9 cellular contexts compared by ENCODE assay signal in genomic region chr11:126346586-126346940, GRCh38. TPM values are rescaled to one million over a fixed set of nuclear protein-coding genes. Genes with fewer than 3 reads are reported as not detected.
DNase-seq lines count a peak whose midpoint lies in the region; ATAC-seq and TF ChIP-seq lines count a peak whose summit lies in the region.
"Had no signal": no experiment of that assay in that cellular context is flagged by ENCODE, and none has a peak within 500 bp of the region (broad histone marks: within the 10 kb centered on the region; RNA-seq: fewer than 3 reads in every experiment).

No MANE protein-coding gene starts in this region.

- H3K4me3 ChIP-seq in cardiac muscle cell (no peak overlapping the region), adipocyte (ENCODE audit: low read length) (peak overlapping the region; percentile 10), lower lobe of right lung (no peak overlapping the region), upper lobe of left lung (no peak overlapping the region)
- no peak overlapping the region for H3K4me3 ChIP-seq in CD8-positive, alpha-beta T cell (ENCODE audit: low read depth, low read length)

- no peak for TF ChIP-seq POLR2A in upper lobe of left lung (IDR thresholded peaks at IDR 0.05)

- POLR2A ChIA-PET in CD8-positive, alpha-beta T cell (lab: Charles Lee) = no interaction called here

- no peak for DNase-seq in cardiac muscle cell (ENCODE audit: low read depth in 1 of 2, low spot score in 1 of 2)
- no peak for DNase-seq in cardiac septum (ENCODE audit: low spot score)
- no peak for DNase-seq in adipocyte (ENCODE audit: low read depth)
- no peak for DNase-seq in lower lobe of right lung
- no peak for DNase-seq in upper lobe of left lung
- DNase-seq in DMS 273 treated with DMSO at 0.1 percent for 48 hours (lab: John Stamatoyannopoulos, UW) = no peak
- no peak for DNase-seq in CD8-positive, alpha-beta T cell
- DNase-seq: stimulated activated CD8-positive, alpha-beta memory T cell treated with anti-CD3 and anti-CD28 coated beads, Interleukin-4, amount 100 ng/mL, for 48 hours had no signal

- H3K27ac ChIP-seq in cardiac muscle cell (peak overlapping the region; percentile 58), lower lobe of right lung (peak overlapping the region; percentile 67), upper lobe of left lung (peak overlapping the region; percentile 77 to 86 (median 80))
- no peak overlapping the region for H3K27ac ChIP-seq in CD8-positive, alpha-beta T cell (ENCODE audit: low read depth, low read length)

- no peaks in the 10 kb centered on the region for H3K27me3 Mint-ChIP-seq in CD8-positive, alpha-beta T cell (ENCODE audit: low read depth)

- CTCF ChIA-PET in CD8-positive, alpha-beta T cell (lab: Charles Lee) = no interaction called here

- 95 to 100% methylated on average over 1 of the region's 1 CpG for WGBS in upper lobe of left lung, 2 donors

- H3K4me3 Mint-ChIP-seq in CD8-positive, alpha-beta T cell = no peak overlapping the region

- peaks cover 31% of the 10 kb centered on the region for H3K4me1 ChIP-seq in cardiac muscle cell (ENCODE audit: low read depth)
- peaks cover 64% of the 10 kb centered on the region for H3K4me1 ChIP-seq in adipocyte (ENCODE audit: control insufficient read depth, insufficient read depth, low read length)
- peaks cover 46% of the 10 kb centered on the region for H3K4me1 ChIP-seq in lower lobe of right lung
- peaks cover 3 to 28% (median 13%) of the 10 kb centered on the region in 4 donors for H3K4me1 ChIP-seq in upper lobe of left lung
- H3K4me1 ChIP-seq in CD8-positive, alpha-beta T cell (ENCODE audit: insufficient read depth, low read length) = no peaks in the 10 kb centered on the region

- H3K27me3 ChIP-seq in cardiac muscle cell (no peaks in the 10 kb centered on the region), adipocyte (replicated peaks; ENCODE audit: control insufficient read depth, insufficient read depth, low read length) (no peaks in the 10 kb centered on the region), lower lobe of right lung (ENCODE audit: low read depth) (no peaks in the 10 kb centered on the region), upper lobe of left lung (no peaks in the 10 kb centered on the region)
- no peaks in the 10 kb centered on the region for H3K27me3 ChIP-seq in CD8-positive, alpha-beta T cell (ENCODE audit: insufficient read depth, low read length)

- H3K36me3 Mint-ChIP-seq in CD8-positive, alpha-beta T cell = peaks cover 62% of the 10 kb centered on the region

- H3K4me1 Mint-ChIP-seq in CD8-positive, alpha-beta T cell (ENCODE audit: low read depth) = peaks cover 2% of the 10 kb centered on the region

- H3K9ac ChIP-seq in adipocyte (ENCODE audit: low read length) = peak overlapping the region; percentile 68

- no peaks in the 10 kb centered on the region for H3K9me3 Mint-ChIP-seq in CD8-positive, alpha-beta T cell

- H3K9me3 ChIP-seq in cardiac muscle cell (ENCODE audit: low read depth) (no peaks in the 10 kb centered on the region), adipocyte (ENCODE audit: control insufficient read depth, low read length) (no peaks in the 10 kb centered on the region), lower lobe of right lung (no peaks in the 10 kb centered on the region), upper lobe of left lung (no peaks in the 10 kb centered on the region)
- no peaks in the 10 kb centered on the region for H3K9me3 ChIP-seq in CD8-positive, alpha-beta T cell (ENCODE audit: low read length)

- intact Hi-C loops in cardiac septum (cut with DNase I) = loop anchor here (5.0 kb wide), 1 partner anchor 34 kb away; no protein-coding TSS in a partner anchor
- intact Hi-C loops in lower lobe of right lung (cut with DNase I) = no loop called here
- intact Hi-C loops in CD8-positive, alpha-beta T cell (cut with DNase I, micrococcal nuclease) = no loop called here

- no peak for TF ChIP-seq EP300 in upper lobe of left lung (IDR thresholded peaks at IDR 0.05)

- H3K36me3 ChIP-seq in cardiac muscle cell (no peaks in the 10 kb centered on the region), adipocyte (ENCODE audit: control insufficient read depth, insufficient read depth, low read length, severe bottlenecking) (peaks cover 7% of the 10 kb centered on the region), lower lobe of right lung (peaks cover 34% of the 10 kb centered on the region), upper lobe of left lung (peaks cover 3 to 45% (median 18%) of the 10 kb centered on the region in 4 donors)
- peaks cover 4% of the 10 kb centered on the region for H3K36me3 ChIP-seq in CD8-positive, alpha-beta T cell (ENCODE audit: insufficient read depth, low read length)

- no peak overlapping the region for H3K27ac Mint-ChIP-seq in CD8-positive, alpha-beta T cell

- ATAC-seq in lower lobe of right lung (no peak), upper lobe of left lung (ENCODE audit: low FRiP score in 2 of 2) (no peak), GM18861 (IDR thresholded peaks at IDR 0.05; ENCODE audit: unreplicated experiment) (no peak)
- ATAC-seq in CD8-positive, alpha-beta T cell = no peak

- TF ChIP-seq CTCF in cardiac muscle cell (IDR thresholded peaks at IDR 0.05; ENCODE audit: low read depth, low read length) (no peak), lower lobe of right lung (IDR thresholded peaks at IDR 0.05) (no peak), upper lobe of left lung (IDR thresholded peaks at IDR 0.05) (no peak)
- TF ChIP-seq CTCF in CD8-positive, alpha-beta T cell (IDR thresholded peaks at IDR 0.05) = no peak

RNA-seq across cellular contexts. Expression of gene ST3GAL4, which starts 8.9 kb away (rescaled TPM):
- 21.4 and 25.6 TPM in 2 replicates for total RNA-seq in cardiac muscle cell
- 19.1 and 28.6 TPM in 2 replicates for polyA plus RNA-seq in cardiac muscle cell
- 55.1 TPM for total RNA-seq in cardiac septum
- 26.2 TPM for total RNA-seq in lower lobe of right lung
- 10 to 100 TPM; 20.6 to 47.9 (median 34.0) TPM for total RNA-seq in upper lobe of left lung
- 1 to 10 TPM; 2.8 to 3.7 TPM for total RNA-seq in CD8-positive, alpha-beta T cell

RNA-seq across cellular contexts. Expression of gene DCPS, which starts 42.7 kb away (rescaled TPM):
- total RNA-seq in cardiac muscle cell = 13.1 and 16.5 TPM in 2 replicates
- 27.0 and 27.4 TPM in 2 replicates for polyA plus RNA-seq in cardiac muscle cell
- 9.9 TPM for total RNA-seq in cardiac septum
- total RNA-seq in lower lobe of right lung = 14.7 TPM
- total RNA-seq in upper lobe of left lung = 10 to 100 TPM in 5 of 6 donors, 1 to 10 TPM in 1; 6.3 to 21.4 (median 14.1) TPM
- 1 to 10 TPM; 7.3 to 7.5 TPM for total RNA-seq in CD8-positive, alpha-beta T cell
